ENCODE assay signal across 21 cellular contexts in the genomic region with DNA sequence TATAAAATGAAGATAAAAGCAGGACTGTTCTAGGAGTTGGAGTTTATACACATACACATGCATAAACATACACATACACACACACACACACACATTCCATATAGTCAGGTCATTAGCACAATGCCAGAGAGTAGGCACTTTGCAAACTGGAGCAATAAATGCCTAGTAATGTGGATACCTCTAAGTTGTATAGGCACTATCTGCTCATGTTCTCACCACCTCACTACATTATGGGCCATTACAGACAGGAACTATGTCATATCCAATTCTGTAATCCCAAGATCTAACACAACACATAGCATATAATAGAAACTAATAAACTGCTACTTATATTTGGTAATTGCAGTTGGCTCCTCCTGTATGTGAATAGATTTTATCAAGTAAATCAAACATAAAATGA.
DNase-seq lines count a peak whose midpoint lies in the region; ATAC-seq, FAIRE-seq and TF ChIP-seq lines count a peak whose summit lies in the region.
"Had no signal": no experiment of that assay in that cellular context is flagged by ENCODE, and none has a peak within 500 bp of the region (broad histone marks: within the 10 kb centered on the region; RNA-seq: fewer than 3 reads in every experiment).

No MANE protein-coding gene starts in this region.

- H3K4me1 ChIP-seq in SK-N-SH (ENCODE audit: control insufficient read depth in 1 of 2, insufficient read depth in 2 of 2, low read depth in 1 of 2, low read length in 1 of 2) (peaks cover 0 to 18% of the 10 kb centered on the region in 2 experiments; a peak in 1 of 4 replicates), SJCRH30 (no peaks in the 10 kb centered on the region)
- H3K4me1 ChIP-seq: A549; BLaER1 treated with 17β-estradiol and CSF1 and Interleukin-3, amounts not matched to agents 10 nM and 100 nM; Caco-2 had no signal

- no peak overlapping the region for H2AFZ ChIP-seq in SK-N-SH (ENCODE audit: low read depth)

- DNase-seq in DMS79 treated with DMSO at 0.1 percent for 48 hours (lab: John Stamatoyannopoulos, UW) (peak; percentile 21), DMS79 (lab: John Stamatoyannopoulos, UW) (no peak), GM12891 (ENCODE audit: insufficient read length, low spot score) (no peak), SK-N-SH (peak; percentile 28), SJCRH30 (no peak)
- DNase-seq: AML-193; Caco-2; Calu3; CD4-positive, alpha-beta T cell; CD8-positive, alpha-beta T cell; GF-D8 had no signal

- POLR2A ChIA-PET in SK-N-SH (lab: Yijun Ruan, JAX), result interaction anchor here (0.7 kb wide), 1 partner anchor 11 kb away, joined by 3 read pairs; no protein-coding TSS in a partner anchor

- peak; percentile 28 for FAIRE-seq in GM12891 (lab: Jason Lieb, UNC)
- FAIRE-seq: A549, D721Med, G401.6, GM12892, GM18507, GM19239 had no signal

- no peaks in the 10 kb centered on the region for H3K9me2 ChIP-seq in SK-N-SH

- CTCF ChIA-PET in SK-N-SH (lab: Yijun Ruan, JAX), result interaction anchor here (0.8 to 3.1 kb wide), 6 partner anchors 20 to 116 kb away, joined by 3 to 12 read pairs (median 3); a partner anchor contains a TSS

- TF ChIP-seq RAD21 in SK-N-SH (IDR thresholded peaks at IDR 0.05; ENCODE audit: low read length), result no peak; the same call in 1 of the 2 replicates

- no peaks in the 10 kb centered on the region for H3K27me3 ChIP-seq in SK-N-SH (ENCODE audit: insufficient read depth)
- H3K27me3 ChIP-seq in SJCRH30, result 0 out of 2 replicates have a peak, but pooled peaks cover 5% of the 10 kb centered on the region
- H3K27me3 ChIP-seq: BLaER1 treated with 17β-estradiol and CSF1 and Interleukin-3, amounts not matched to agents 10 nM and 100 nM had no signal

- no peak overlapping the region for H3K9ac ChIP-seq in SK-N-SH
- H3K9ac ChIP-seq: BLaER1 treated with 17β-estradiol and CSF1 and Interleukin-3, amounts not matched to agents 10 nM and 100 nM had no signal

- TF ChIP-seq CTCF in SK-N-SH (IDR thresholded peaks at IDR 0.05), result no peak

- H3K36me3 ChIP-seq in SK-N-SH (replicated peaks in 1 of 2; ENCODE audit: control insufficient read depth in 1 of 2, insufficient read depth in 2 of 2, low read length in 1 of 2) (no peaks in the 10 kb centered on the region), SJCRH30 (no peaks in the 10 kb centered on the region)
- H3K36me3 ChIP-seq: BLaER1 treated with 17β-estradiol and CSF1 and Interleukin-3, amounts not matched to agents 10 nM and 100 nM had no signal

- TF ChIP-seq POLR2A in GM12891 (IDR thresholded peaks at IDR 0.05; ENCODE audit: low read depth, low read length), result no peak

- H3K79me2 ChIP-seq in SK-N-SH (ENCODE audit: insufficient read depth), result no peaks in the 10 kb centered on the region

- H3F3A ChIP-seq in SK-N-SH (replicated peaks; ENCODE audit: insufficient read depth), result no peaks in the 10 kb centered on the region

- H3K4me3 ChIP-seq in SK-N-SH (ENCODE audit: low read depth in 2 of 2, low read length in 1 of 2) (no peak overlapping the region), SJCRH30 (no peak overlapping the region)
- H3K4me3 ChIP-seq: A549; BLaER1 treated with 17β-estradiol and CSF1 and Interleukin-3, amounts not matched to agents 10 nM and 100 nM had no signal

- ATAC-seq in GM19035 (IDR thresholded peaks at IDR 0.05; ENCODE audit: unreplicated experiment), result no peak
- ATAC-seq: A549; CD8-positive, alpha-beta T cell had no signal

- TF ChIP-seq EP300 in SK-N-SH (IDR thresholded peaks at IDR 0.05; ENCODE audit: borderline replicate concordance in 1 of 2, low read depth in 1 of 2, low read length in 1 of 2), result peak in 1 of 2 experiments; percentile 74; a peak in 2 of 4 replicates

- H3K9me3 ChIP-seq in SK-N-SH, result no peaks in the 10 kb centered on the region
- no peaks in the 10 kb centered on the region for H3K9me3 ChIP-seq in SJCRH30 (replicated peaks)
- H3K9me3 ChIP-seq: A549; BLaER1 treated with 17β-estradiol and CSF1 and Interleukin-3, amounts not matched to agents 10 nM and 100 nM; Caco-2 had no signal

- peak overlapping the region in 1 of 2 experiments; percentile 67; a peak in 1 of 4 replicates for H3K27ac ChIP-seq in SK-N-SH (ENCODE audit: low read depth in 2 of 2, low read length in 1 of 2)
- H3K27ac ChIP-seq in SJCRH30, result no peak overlapping the region
- H3K27ac ChIP-seq: 22Rv1; A549; BLaER1 treated with 17β-estradiol and CSF1 and Interleukin-3, amounts not matched to agents 10 nM and 100 nM; C4-2B had no signal

- no peaks in the 10 kb centered on the region for H4K20me1 ChIP-seq in SK-N-SH (ENCODE audit: insufficient read depth)
- H4K20me1 ChIP-seq: BLaER1 treated with 17β-estradiol and CSF1 and Interleukin-3, amounts not matched to agents 10 nM and 100 nM had no signal

- H3K4me2 ChIP-seq in SK-N-SH, result no peak overlapping the region
- H3K4me2 ChIP-seq: A549; BLaER1 treated with 17β-estradiol and CSF1 and Interleukin-3, amounts not matched to agents 10 nM and 100 nM had no signal

TF ChIP-seq in GM12891, 5 proteins besides CTCF, POLR2A, EP300 and RAD21:
- TF ChIP-seq PAX5 (IDR thresholded peaks at IDR 0.05; ENCODE audit: insufficient read depth, low read length, severe bottlenecking) (no peak), POU2F2 (IDR thresholded peaks at IDR 0.05; ENCODE audit: low read depth, low read length) (no peak)

TF ChIP-seq in SK-N-SH, 30 proteins besides CTCF, POLR2A, EP300 and RAD21 (continues in another document):
- TF ChIP-seq, protein P1, sequence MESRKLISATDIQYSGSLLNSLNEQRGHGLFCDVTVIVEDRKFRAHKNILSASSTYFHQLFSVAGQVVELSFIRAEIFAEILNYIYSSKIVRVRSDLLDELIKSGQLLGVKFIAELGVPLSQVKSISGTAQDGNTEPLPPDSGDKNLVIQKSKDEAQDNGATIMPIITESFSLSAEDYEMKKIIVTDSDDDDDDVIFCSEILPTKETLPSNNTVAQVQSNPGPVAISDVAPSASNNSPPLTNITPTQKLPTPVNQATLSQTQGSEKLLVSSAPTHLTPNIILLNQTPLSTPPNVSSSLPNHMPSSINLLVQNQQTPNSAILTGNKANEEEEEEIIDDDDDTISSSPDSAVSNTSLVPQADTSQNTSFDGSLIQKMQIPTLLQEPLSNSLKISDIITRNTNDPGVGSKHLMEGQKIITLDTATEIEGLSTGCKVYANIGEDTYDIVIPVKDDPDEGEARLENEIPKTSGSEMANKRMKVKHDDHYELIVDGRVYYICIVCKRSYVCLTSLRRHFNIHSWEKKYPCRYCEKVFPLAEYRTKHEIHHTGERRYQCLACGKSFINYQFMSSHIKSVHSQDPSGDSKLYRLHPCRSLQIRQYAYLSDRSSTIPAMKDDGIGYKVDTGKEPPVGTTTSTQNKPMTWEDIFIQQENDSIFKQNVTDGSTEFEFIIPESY (IDR thresholded peaks at IDR 0.05; ENCODE audit: borderline replicate concordance, low read depth), result no peak
- TF ChIP-seq MEF2A (IDR thresholded peaks at IDR 0.05; ENCODE audit: borderline replicate concordance, low read depth) (no peak), NRF1 (IDR thresholded peaks at IDR 0.05; ENCODE audit: low read depth, low read length) (no peak), SMC3 (IDR thresholded peaks at IDR 0.05; ENCODE audit: low read depth, low read length) (no peak), ELF1 (IDR thresholded peaks at IDR 0.05) (no peak), RCOR1 (IDR thresholded peaks at IDR 0.05; ENCODE audit: low read length) (peak; percentile 56; the same call in 1 of the 2 replicates), TCF12 (IDR thresholded peaks at IDR 0.05) (peak; percentile 24; the same call in 1 of the 2 replicates), GABPA (IDR thresholded peaks at IDR 0.05; ENCODE audit: low read depth) (no peak), FOXJ3 (CRISPR knock-in tag; IDR thresholded peaks at IDR 0.05) (no peak; the same call in 1 of the 2 replicates), RXRA (IDR thresholded peaks at IDR 0.05; ENCODE audit: borderline replicate concordance, low read depth) (no peak), EZH2phosphoT487 (IDR thresholded peaks at IDR 0.05; ENCODE audit: borderline replicate concordance, low read depth) (no peak), TAF1 (IDR thresholded peaks at IDR 0.05; ENCODE audit: borderline replicate concordance, low read depth, low read length) (no peak), FOXM1 (IDR thresholded peaks at IDR 0.05; ENCODE audit: low read depth) (no peak)
- TF ChIP-seq, protein P2, sequence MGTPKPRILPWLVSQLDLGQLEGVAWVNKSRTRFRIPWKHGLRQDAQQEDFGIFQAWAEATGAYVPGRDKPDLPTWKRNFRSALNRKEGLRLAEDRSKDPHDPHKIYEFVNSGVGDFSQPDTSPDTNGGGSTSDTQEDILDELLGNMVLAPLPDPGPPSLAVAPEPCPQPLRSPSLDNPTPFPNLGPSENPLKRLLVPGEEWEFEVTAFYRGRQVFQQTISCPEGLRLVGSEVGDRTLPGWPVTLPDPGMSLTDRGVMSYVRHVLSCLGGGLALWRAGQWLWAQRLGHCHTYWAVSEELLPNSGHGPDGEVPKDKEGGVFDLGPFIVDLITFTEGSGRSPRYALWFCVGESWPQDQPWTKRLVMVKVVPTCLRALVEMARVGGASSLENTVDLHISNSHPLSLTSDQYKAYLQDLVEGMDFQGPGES (IDR thresholded peaks at IDR 0.05; ENCODE audit: low read depth, low read length), result no peak
- TF ChIP-seq, protein P3, sequence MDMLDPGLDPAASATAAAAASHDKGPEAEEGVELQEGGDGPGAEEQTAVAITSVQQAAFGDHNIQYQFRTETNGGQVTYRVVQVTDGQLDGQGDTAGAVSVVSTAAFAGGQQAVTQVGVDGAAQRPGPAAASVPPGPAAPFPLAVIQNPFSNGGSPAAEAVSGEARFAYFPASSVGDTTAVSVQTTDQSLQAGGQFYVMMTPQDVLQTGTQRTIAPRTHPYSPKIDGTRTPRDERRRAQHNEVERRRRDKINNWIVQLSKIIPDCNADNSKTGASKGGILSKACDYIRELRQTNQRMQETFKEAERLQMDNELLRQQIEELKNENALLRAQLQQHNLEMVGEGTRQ (IDR thresholded peaks at IDR 0.05; ENCODE audit: borderline replicate concordance, low read depth, low read length), result no peak
- TF ChIP-seq, protein P4, sequence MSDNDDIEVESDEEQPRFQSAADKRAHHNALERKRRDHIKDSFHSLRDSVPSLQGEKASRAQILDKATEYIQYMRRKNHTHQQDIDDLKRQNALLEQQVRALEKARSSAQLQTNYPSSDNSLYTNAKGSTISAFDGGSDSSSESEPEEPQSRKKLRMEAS (IDR thresholded peaks at IDR 0.05; ENCODE audit: low read depth), result no peak

Comparison
In these comparisons a context has a peak if more than half of its experiments do, and no peak if none do; other contexts are left out.
1. DNase-seq: peak in DMS79 treated with DMSO at 0.1 percent for 48 hours (single experiment) and SK-N-SH (single experiment); none in DMS79 (single experiment), GM12891 (single experiment) and SJCRH30 (0 of 2).